1 cellular context compared by ENCODE assay signal in the genomic region with DNA sequence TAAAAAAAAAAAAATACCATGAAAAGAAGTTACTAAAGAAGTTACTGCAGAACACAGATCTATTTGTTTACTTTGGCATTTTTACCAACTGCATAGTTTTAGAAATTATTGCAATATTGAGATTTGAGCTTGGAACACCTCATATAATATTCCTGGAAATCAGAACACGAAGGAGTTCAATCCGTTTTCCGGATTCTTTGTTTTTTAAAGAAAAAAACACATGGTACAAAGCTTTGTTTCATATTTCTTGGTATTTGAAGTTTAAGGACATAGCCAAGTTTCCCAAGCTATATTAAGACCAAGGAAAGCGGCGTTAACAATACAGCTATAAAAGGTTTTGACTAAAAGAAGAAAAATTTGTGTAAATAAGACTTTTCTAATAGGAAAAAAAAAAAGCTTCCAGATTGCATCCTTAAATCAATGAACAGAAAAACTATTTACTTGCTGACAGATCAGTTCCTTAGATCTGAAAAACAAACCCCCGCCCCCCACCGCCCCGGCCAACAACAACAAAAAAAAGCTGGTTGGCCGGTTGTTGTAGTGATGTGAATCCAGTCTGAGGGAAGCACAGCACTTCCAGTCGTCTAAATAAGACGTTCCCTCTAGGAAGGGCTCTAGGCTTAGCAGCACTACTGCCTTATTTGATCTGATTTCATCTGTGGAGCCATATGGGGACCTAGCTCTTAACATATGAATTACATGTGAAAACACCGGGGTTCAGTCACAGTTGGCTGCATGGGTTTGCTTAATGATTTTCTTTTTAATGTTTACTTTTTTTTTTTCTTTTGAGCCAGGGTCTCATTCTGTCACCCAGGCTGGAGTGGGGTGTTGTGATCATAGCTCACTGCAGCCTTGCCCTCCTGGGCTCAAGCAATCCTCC.
TF ChIP-seq lines count a peak whose summit lies in the region.

No MANE protein-coding gene starts in this region.

TF ChIP-seq in IMR-90, 13 proteins besides CTCF, POLR2A, EP300 and RAD21 (continued from another document):
- TF ChIP-seq, protein P1, sequence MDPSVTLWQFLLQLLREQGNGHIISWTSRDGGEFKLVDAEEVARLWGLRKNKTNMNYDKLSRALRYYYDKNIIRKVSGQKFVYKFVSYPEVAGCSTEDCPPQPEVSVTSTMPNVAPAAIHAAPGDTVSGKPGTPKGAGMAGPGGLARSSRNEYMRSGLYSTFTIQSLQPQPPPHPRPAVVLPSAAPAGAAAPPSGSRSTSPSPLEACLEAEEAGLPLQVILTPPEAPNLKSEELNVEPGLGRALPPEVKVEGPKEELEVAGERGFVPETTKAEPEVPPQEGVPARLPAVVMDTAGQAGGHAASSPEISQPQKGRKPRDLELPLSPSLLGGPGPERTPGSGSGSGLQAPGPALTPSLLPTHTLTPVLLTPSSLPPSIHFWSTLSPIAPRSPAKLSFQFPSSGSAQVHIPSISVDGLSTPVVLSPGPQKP (IDR thresholded peaks at IDR 0.05; ENCODE audit: borderline replicate concordance, low read depth, low read length): no peak
- no peak for TF ChIP-seq RFX5 (IDR thresholded peaks at IDR 0.05; ENCODE audit: low read depth, low read length)
- TF ChIP-seq FOS (IDR thresholded peaks at IDR 0.05; ENCODE audit: low read depth, low read length): no peak
- no peak for TF ChIP-seq NFE2L2 (IDR thresholded peaks at IDR 0.05; ENCODE audit: low read depth, low read length)
- TF ChIP-seq, protein P2, sequence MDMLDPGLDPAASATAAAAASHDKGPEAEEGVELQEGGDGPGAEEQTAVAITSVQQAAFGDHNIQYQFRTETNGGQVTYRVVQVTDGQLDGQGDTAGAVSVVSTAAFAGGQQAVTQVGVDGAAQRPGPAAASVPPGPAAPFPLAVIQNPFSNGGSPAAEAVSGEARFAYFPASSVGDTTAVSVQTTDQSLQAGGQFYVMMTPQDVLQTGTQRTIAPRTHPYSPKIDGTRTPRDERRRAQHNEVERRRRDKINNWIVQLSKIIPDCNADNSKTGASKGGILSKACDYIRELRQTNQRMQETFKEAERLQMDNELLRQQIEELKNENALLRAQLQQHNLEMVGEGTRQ (IDR thresholded peaks at IDR 0.05; ENCODE audit: low read depth, low read length): no peak
